In genomic region chr9:4662989-4663792, GRCh38 we compare ENCODE assay signal across 8 cellular contexts. TPM values are rescaled to one million over a fixed set of nuclear protein-coding genes. Genes with fewer than 3 reads are reported as not detected.
DNase-seq lines count a peak whose midpoint lies in the region; ATAC-seq and TF ChIP-seq lines count a peak whose summit lies in the region.

No MANE protein-coding gene starts in this region.

- no peaks in the 10 kb centered on the region for H3K27me3 Mint-ChIP-seq in activated T-cell treated with anti-CD3 and anti-CD28 coated beads, Interleukin-2, amount 50 U/mL, for 4 hours (ENCODE audit: low read depth)
- H3K27me3 Mint-ChIP-seq in stimulated activated naive B cell treated with anti-CD40 and anti-IgM and Interleukin-4, amounts not matched to agents 10 μg/mL and 1 μg/mL and 100 μg/mL, for 72 hours = peaks cover 14 to 22% of the 10 kb centered on the region in 2 donors

- DNase-seq in activated T-cell treated with anti-CD3 and anti-CD28 coated beads, Interleukin-2, amount 50 U/mL, for 4 hours = no peak
- no peak for DNase-seq in stimulated activated naive B cell treated with anti-CD40 and anti-IgM and Interleukin-4, amounts not matched to agents 10 μg/mL and 1 μg/mL and 100 μg/mL, for 72 hours
- DNase-seq in MV-4-11 (lab: John Stamatoyannopoulos, UW) (no peak), COLO829 (ENCODE audit: low spot score) (no peak)

- H3K27ac ChIP-seq in C4-2B (peak overlapping the region; percentile 96), HEK293 (ENCODE audit: extremely low read depth, low read depth, low read length) (peak overlapping the region; percentile 86; the same call in 1 of the 2 replicates)

- H3K27ac Mint-ChIP-seq in stimulated activated naive B cell treated with anti-CD40 and anti-IgM and Interleukin-4, amounts not matched to agents 10 μg/mL and 1 μg/mL and 100 μg/mL, for 72 hours = peak overlapping the region; percentile 82

- H3K27me3 ChIP-seq in iPS-15b (ENCODE audit: control insufficient read depth, insufficient read depth, low read length) = peaks cover 11% of the 10 kb centered on the region

- H3K9me3 ChIP-seq in HEK293 (ENCODE audit: control insufficient read depth, insufficient read depth, low read depth, low read length) = no peaks in the 10 kb centered on the region
- H3K9me3 ChIP-seq in iPS-15b (ENCODE audit: control insufficient read depth, insufficient read depth, low read length) = no peaks in the 10 kb centered on the region

- H3K4me1 ChIP-seq in HEK293 (ENCODE audit: control insufficient read depth, insufficient read depth, low read length) (peaks cover 5% of the 10 kb centered on the region), iPS-15b (ENCODE audit: control insufficient read depth, insufficient read depth, low read length) (peaks cover 25% of the 10 kb centered on the region)

- peak overlapping the region; percentile 86 for H3K4me3 ChIP-seq in HEK293 (ENCODE audit: low read depth, low read length)
- H3K4me3 ChIP-seq in iPS-15b (ENCODE audit: low read depth, low read length) = peak overlapping the region; percentile 88

- CTCF ChIA-PET in HEK293 (lab: Yijun Ruan, JAX) = interaction anchor here (0.6 to 1.8 kb wide), 8 partner anchors 13 to 932 kb away, joined by 3 to 16 read pairs (median 3); no protein-coding TSS in a partner anchor

- peaks cover 61% of the 10 kb centered on the region for H3K4me1 Mint-ChIP-seq in activated T-cell treated with anti-CD3 and anti-CD28 coated beads, Interleukin-2, amount 50 U/mL, for 4 hours (ENCODE audit: low read depth)
- peaks cover 29 to 48% of the 10 kb centered on the region in 2 donors for H3K4me1 Mint-ChIP-seq in stimulated activated naive B cell treated with anti-CD40 and anti-IgM and Interleukin-4, amounts not matched to agents 10 μg/mL and 1 μg/mL and 100 μg/mL, for 72 hours

- no peak overlapping the region for H3K9ac ChIP-seq in iPS-15b (ENCODE audit: low read depth, low read length)

- H3K36me3 ChIP-seq in HEK293 (ENCODE audit: control insufficient read depth in 2 of 2, insufficient read depth in 1 of 2, low read length in 2 of 2) (no peaks in the 10 kb centered on the region), iPS-15b (ENCODE audit: control insufficient read depth, insufficient read depth, low read length) (no peaks in the 10 kb centered on the region)

- no peaks in the 10 kb centered on the region for H3K9me3 Mint-ChIP-seq in activated T-cell treated with anti-CD3 and anti-CD28 coated beads, Interleukin-2, amount 50 U/mL, for 4 hours
- no peaks in the 10 kb centered on the region for H3K9me3 Mint-ChIP-seq in stimulated activated naive B cell treated with anti-CD40 and anti-IgM and Interleukin-4, amounts not matched to agents 10 μg/mL and 1 μg/mL and 100 μg/mL, for 72 hours

- ATAC-seq in activated T-cell treated with anti-CD3 and anti-CD28 coated beads, Interleukin-2, amount 50 U/mL, for 4 hours = no peak
- ATAC-seq in stimulated activated naive B cell treated with anti-CD40 and anti-IgM and Interleukin-4, amounts not matched to agents 10 μg/mL and 1 μg/mL and 100 μg/mL, for 72 hours (replicated peaks) = peak in 1 of 2 donors; percentile 5
- ATAC-seq in activated CD4-positive, CD25-positive, alpha-beta regulatory T cell treated with anti-CD3 and anti-CD28 coated beads, Interleukin-2, amount 50 U/mL, for 24 hours = no peak

- no peak for TF ChIP-seq CTCF in C4-2B (conservative IDR thresholded peaks at IDR 0.05)
- TF ChIP-seq CTCF in HEK293 (tag by site-specific recombination; IDR thresholded peaks at IDR 0.05) = no peak

- POLR2A ChIA-PET in HEK293 (lab: Yijun Ruan, JAX) = interaction anchor here (1.1 to 2.2 kb wide), 4 partner anchors 14 to 78 kb away, joined by 3 to 9 read pairs (median 5); partner anchors contain the start of genes AK3 and CDC37L1

- peak overlapping the region; percentile 96 for H3K4me3 Mint-ChIP-seq in activated T-cell treated with anti-CD3 and anti-CD28 coated beads, Interleukin-2, amount 50 U/mL, for 4 hours
- peak overlapping the region; percentile 85 to 91 for H3K4me3 Mint-ChIP-seq in stimulated activated naive B cell treated with anti-CD40 and anti-IgM and Interleukin-4, amounts not matched to agents 10 μg/mL and 1 μg/mL and 100 μg/mL, for 72 hours

- peaks cover under 1% of the 10 kb centered on the region for H3K36me3 Mint-ChIP-seq in activated T-cell treated with anti-CD3 and anti-CD28 coated beads, Interleukin-2, amount 50 U/mL, for 4 hours (ENCODE audit: insufficient read depth)
- H3K36me3 Mint-ChIP-seq in stimulated activated naive B cell treated with anti-CD40 and anti-IgM and Interleukin-4, amounts not matched to agents 10 μg/mL and 1 μg/mL and 100 μg/mL, for 72 hours = no peaks in the 10 kb centered on the region

TF ChIP-seq in HEK293, 187 proteins besides CTCF, POLR2A, EP300 and RAD21 (continues in another document):
- TF ChIP-seq ZNF366 (tag by site-specific recombination; conservative IDR thresholded peaks at IDR 0.05) = peak; percentile 55
- TF ChIP-seq, protein P1, sequence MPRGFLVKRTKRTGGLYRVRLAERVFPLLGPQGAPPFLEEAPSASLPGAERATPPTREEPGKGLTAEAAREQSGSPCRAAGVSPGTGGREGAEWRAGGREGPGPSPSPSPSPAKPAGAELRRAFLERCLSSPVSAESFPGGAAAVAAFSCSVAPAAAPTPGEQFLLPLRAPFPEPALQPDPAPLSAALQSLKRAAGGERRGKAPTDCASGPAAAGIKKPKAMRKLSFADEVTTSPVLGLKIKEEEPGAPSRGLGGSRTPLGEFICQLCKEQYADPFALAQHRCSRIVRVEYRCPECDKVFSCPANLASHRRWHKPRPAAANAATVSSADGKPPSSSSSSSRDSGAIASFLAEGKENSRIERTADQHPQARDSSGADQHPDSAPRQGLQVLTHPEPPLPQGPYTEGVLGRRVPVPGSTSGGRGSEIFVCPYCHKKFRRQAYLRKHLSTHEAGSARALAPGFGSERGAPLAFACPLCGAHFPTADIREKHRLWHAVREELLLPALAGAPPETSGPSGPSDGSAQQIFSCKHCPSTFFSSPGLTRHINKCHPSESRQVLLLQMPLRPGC (tag by site-specific recombination; IDR thresholded peaks at IDR 0.05) = 0 out of 2 replicates have a peak, but pooled peaks have one; percentile 20
- no peak for TF ChIP-seq ZNF148 (tag by site-specific recombination; IDR thresholded peaks at IDR 0.05; ENCODE audit: borderline replicate concordance)
- TF ChIP-seq ZNF501 (tag by site-specific recombination; IDR thresholded peaks at IDR 0.05) = peak; percentile 47; the same call in 1 of the 2 replicates
- TF ChIP-seq ZNF629 (tag by site-specific recombination; IDR thresholded peaks at IDR 0.05) = peak; percentile 92
- 0 out of 2 replicates have a peak, but pooled peaks have one; percentile 12 for TF ChIP-seq TCF7L2 (IDR thresholded peaks at IDR 0.05; ENCODE audit: borderline replicate concordance, low read depth, low read length)
- peak; percentile 33; the same call in 1 of the 2 replicates for TF ChIP-seq FEZF1 (tag by site-specific recombination; IDR thresholded peaks at IDR 0.05)
- TF ChIP-seq MZF1 (tag by site-specific recombination; IDR thresholded peaks at IDR 0.05; ENCODE audit: borderline replicate concordance) = no peak
- TF ChIP-seq ZNF248 (tag by site-specific recombination; IDR thresholded peaks at IDR 0.05) = no peak
- TF ChIP-seq, protein P2, sequence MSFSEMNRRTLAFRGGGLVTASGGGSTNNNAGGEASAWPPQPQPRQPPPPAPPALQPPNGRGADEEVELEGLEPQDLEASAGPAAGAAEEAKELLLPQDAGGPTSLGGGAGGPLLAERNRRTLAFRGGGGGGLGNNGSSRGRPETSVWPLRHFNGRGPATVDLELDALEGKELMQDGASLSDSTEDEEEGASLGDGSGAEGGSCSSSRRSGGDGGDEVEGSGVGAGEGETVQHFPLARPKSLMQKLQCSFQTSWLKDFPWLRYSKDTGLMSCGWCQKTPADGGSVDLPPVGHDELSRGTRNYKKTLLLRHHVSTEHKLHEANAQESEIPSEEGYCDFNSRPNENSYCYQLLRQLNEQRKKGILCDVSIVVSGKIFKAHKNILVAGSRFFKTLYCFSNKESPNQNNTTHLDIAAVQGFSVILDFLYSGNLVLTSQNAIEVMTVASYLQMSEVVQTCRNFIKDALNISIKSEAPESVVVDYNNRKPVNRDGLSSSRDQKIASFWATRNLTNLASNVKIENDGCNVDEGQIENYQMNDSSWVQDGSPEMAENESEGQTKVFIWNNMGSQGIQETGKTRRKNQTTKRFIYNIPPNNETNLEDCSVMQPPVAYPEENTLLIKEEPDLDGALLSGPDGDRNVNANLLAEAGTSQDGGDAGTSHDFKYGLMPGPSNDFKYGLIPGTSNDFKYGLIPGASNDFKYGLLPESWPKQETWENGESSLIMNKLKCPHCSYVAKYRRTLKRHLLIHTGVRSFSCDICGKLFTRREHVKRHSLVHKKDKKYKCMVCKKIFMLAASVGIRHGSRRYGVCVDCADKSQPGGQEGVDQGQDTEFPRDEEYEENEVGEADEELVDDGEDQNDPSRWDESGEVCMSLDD (tag by site-specific recombination; IDR thresholded peaks at IDR 0.05) = peak; percentile 6; the same call in 1 of the 2 replicates
- TF ChIP-seq ZBTB17 (tag by site-specific recombination; IDR thresholded peaks at IDR 0.05) = peak; percentile 64; the same call in 1 of the 2 replicates
- no peak for TF ChIP-seq ZNF239 (tag by site-specific recombination; IDR thresholded peaks at IDR 0.05)
- peak; percentile 60; the same call in 1 of the 2 replicates for TF ChIP-seq ZNF335 (tag by site-specific recombination; conservative IDR thresholded peaks at IDR 0.05)

RNA-seq across cellular contexts. Expression of gene PLPP6, which starts 1.1 kb away (rescaled TPM):
- 1 to 10 TPM; 3.0 to 3.6 (median 3.1) TPM for total RNA-seq in activated T-cell treated with anti-CD3 and anti-CD28 coated beads, Interleukin-2, amount 50 U/mL, for 4 hours

RNA-seq across cellular contexts. Expression of gene SPATA6L, which starts 3.1 kb away (rescaled TPM):
- total RNA-seq in activated T-cell treated with anti-CD3 and anti-CD28 coated beads, Interleukin-2, amount 50 U/mL, for 4 hours = under 1 TPM in 2 of 3 donors, not detected in 1; 0.30 to 0.50 TPM

RNA-seq across cellular contexts. Expression of gene CDC37L1, which starts 16.2 kb away (rescaled TPM):
- 10 to 100 TPM; 14.7 to 16.6 (median 16.2) TPM for total RNA-seq in activated T-cell treated with anti-CD3 and anti-CD28 coated beads, Interleukin-2, amount 50 U/mL, for 4 hours
